Comparison of ENCODE assay signal across 8 cellular contexts in genomic region chr6:27553123-27553904, GRCh38.
DNase-seq lines count a peak whose midpoint lies in the region; ATAC-seq and TF ChIP-seq lines count a peak whose summit lies in the region.

No MANE protein-coding gene starts in this region.

- H3K9me3 Mint-ChIP-seq in neural crest cell = peaks cover 2% of the 10 kb centered on the region

- H3K4me3 ChIP-seq in adipocyte (ENCODE audit: low read length) = no peak overlapping the region

- no peak overlapping the region for H3K27ac Mint-ChIP-seq in neural crest cell (ENCODE audit: unreplicated experiment)

- peaks cover 79% of the 10 kb centered on the region for H3K27me3 Mint-ChIP-seq in neural crest cell (ENCODE audit: low read depth)

- H3K36me3 Mint-ChIP-seq in neural crest cell (ENCODE audit: low read depth) = peaks cover 5% of the 10 kb centered on the region

- H3K27me3 ChIP-seq in adipocyte (replicated peaks; ENCODE audit: control insufficient read depth, insufficient read depth, low read length) = peaks cover 21% of the 10 kb centered on the region

- ATAC-seq in GM21381 (IDR thresholded peaks at IDR 0.05; ENCODE audit: unreplicated experiment) = peak; percentile 65
- no peak for ATAC-seq in GM21529 (IDR thresholded peaks at IDR 0.05; ENCODE audit: unreplicated experiment)

- no peak for TF ChIP-seq CTCF in neural crest cell (conservative IDR thresholded peaks at IDR 0.05)

- DNase-seq in ACHN = peak; percentile 41
- peak; percentile 16 to 25 for DNase-seq in NCI-H1930 (lab: John Stamatoyannopoulos, UW)
- peak; percentile 29 for DNase-seq in adipocyte (ENCODE audit: low read depth)
- DNase-seq in neural crest cell (ENCODE audit: low read depth, low spot score) = peak; percentile 48
- DNase-seq in T1000 (lab: John Stamatoyannopoulos, UW) = no peak
- DNase-seq in NCI-H187 (lab: John Stamatoyannopoulos, UW) = no peak

- peak overlapping the region; percentile 95 for H3K4me3 Mint-ChIP-seq in neural crest cell

- no peak overlapping the region for H3K9ac ChIP-seq in adipocyte (ENCODE audit: low read length)

- in situ Hi-C loops in ACHN (cut with HindIII; ENCODE audit: low pct_ligation_motif_present, low pct_unique_long_range_greater_than_20kb, low sequenced_read_pairs) = no loop called here

- peaks cover 22% of the 10 kb centered on the region for H3K4me1 Mint-ChIP-seq in neural crest cell

- peaks cover 9% of the 10 kb centered on the region for H3K4me1 ChIP-seq in adipocyte (ENCODE audit: control insufficient read depth, insufficient read depth, low read length)

- no peaks in the 10 kb centered on the region for H3K36me3 ChIP-seq in adipocyte (ENCODE audit: control insufficient read depth, insufficient read depth, low read length, severe bottlenecking)

- H3K9me3 ChIP-seq in adipocyte (ENCODE audit: control insufficient read depth, low read length) = no peaks in the 10 kb centered on the region

Comparison
In these comparisons a context has a peak if more than half of its experiments do, and no peak if none do; other contexts are left out.
1. DNase-seq: peak in ACHN (single experiment), NCI-H1930 (2 of 2), adipocyte (single experiment) and neural crest cell (single experiment); none in T1000 (single experiment) and NCI-H187 (0 of 2).